21 cellular contexts compared by ENCODE assay signal in genomic region chrX:65537229-65537628, GRCh38.
"Had no signal": no experiment of that assay in that cellular context is flagged by ENCODE, and none has a peak within 500 bp of the region (broad histone marks: within the 10 kb centered on the region; RNA-seq: fewer than 3 reads in every experiment).

No MANE protein-coding gene starts in this region.

- H3K4me1 ChIP-seq: foreskin keratinocyte, uterus had no signal

- H3K27me3 ChIP-seq: body of pancreas, foreskin keratinocyte, ovary, thyroid gland, uterus had no signal

- ATAC-seq: activated CD4-positive, CD25-positive, alpha-beta regulatory T cell treated with anti-CD3 and anti-CD28 coated beads, Interleukin-2, amount 50 U/mL, for 24 hours; body of pancreas; foreskin keratinocyte; heart left ventricle had no signal

- H3K4me1 Mint-ChIP-seq: endodermal cell had no signal

- H3K9me3 ChIP-seq: adrenal gland, body of pancreas, left ventricle myocardium inferior, ovary, thyroid gland, uterus had no signal

- DNase-seq: activated CD4-positive, alpha-beta T cell treated with anti-CD3 and anti-CD28 coated beads, Interleukin-2, amount 50 U/mL, for 4 hours; activated naive CD4-positive, alpha-beta T cell treated with anti-CD3 and anti-CD28 coated beads, Interleukin-2, amount 50 U/mL, for 16 hours; activated T-cell treated with anti-CD3 and anti-CD28 coated beads, Interleukin-2, amount 50 U/mL, for 1 hour; adrenal gland; body of pancreas; endodermal cell; erythroblast; heart left ventricle; left ventricle myocardium inferior; mesenchymal stem cell; nephron progenitor cell; ovary; stimulated activated CD4-positive, alpha-beta T cell treated with anti-CD3 and anti-CD28 coated beads, Interleukin-15, amount 100 ng/mL, for 24 hours; stimulated activated CD4-positive, alpha-beta T cell treated with anti-CD3 and anti-CD28 coated beads, Interleukin-4, amount 100 ng/mL, for 24 hours; thyroid gland; uterus had no signal

- H3K4me3 Mint-ChIP-seq: central memory CD8-positive, alpha-beta T cell; endodermal cell; nephron progenitor cell; T-helper 2 cell treated with Interferon-gamma antibody and Interleukin-4, amounts not matched to agents 5 μg/mL and 100 μg/mL, for 36 hours had no signal

- H3K27ac Mint-ChIP-seq: endodermal cell; nephron progenitor cell; T-helper 2 cell treated with Interferon-gamma antibody and Interleukin-4, amounts not matched to agents 5 μg/mL and 100 μg/mL, for 36 hours had no signal

- FAIRE-seq: islet of Langerhans had no signal

- H3K4me3 ChIP-seq: adrenal gland, body of pancreas, heart left ventricle, left ventricle myocardium inferior, ovary, thyroid gland, uterus had no signal

- H3K27ac ChIP-seq: adrenal gland, body of pancreas, foreskin keratinocyte, heart left ventricle, left ventricle myocardium inferior, ovary, thyroid gland, uterus had no signal

- H3K9me3 Mint-ChIP-seq: central memory CD8-positive, alpha-beta T cell; T-helper 2 cell treated with Interferon-gamma antibody and Interleukin-4, amounts not matched to agents 5 μg/mL and 100 μg/mL, for 36 hours had no signal

- H3K36me3 ChIP-seq: adrenal gland, left ventricle myocardium inferior, ovary, thyroid gland, uterus had no signal
